In the genomic region with DNA sequence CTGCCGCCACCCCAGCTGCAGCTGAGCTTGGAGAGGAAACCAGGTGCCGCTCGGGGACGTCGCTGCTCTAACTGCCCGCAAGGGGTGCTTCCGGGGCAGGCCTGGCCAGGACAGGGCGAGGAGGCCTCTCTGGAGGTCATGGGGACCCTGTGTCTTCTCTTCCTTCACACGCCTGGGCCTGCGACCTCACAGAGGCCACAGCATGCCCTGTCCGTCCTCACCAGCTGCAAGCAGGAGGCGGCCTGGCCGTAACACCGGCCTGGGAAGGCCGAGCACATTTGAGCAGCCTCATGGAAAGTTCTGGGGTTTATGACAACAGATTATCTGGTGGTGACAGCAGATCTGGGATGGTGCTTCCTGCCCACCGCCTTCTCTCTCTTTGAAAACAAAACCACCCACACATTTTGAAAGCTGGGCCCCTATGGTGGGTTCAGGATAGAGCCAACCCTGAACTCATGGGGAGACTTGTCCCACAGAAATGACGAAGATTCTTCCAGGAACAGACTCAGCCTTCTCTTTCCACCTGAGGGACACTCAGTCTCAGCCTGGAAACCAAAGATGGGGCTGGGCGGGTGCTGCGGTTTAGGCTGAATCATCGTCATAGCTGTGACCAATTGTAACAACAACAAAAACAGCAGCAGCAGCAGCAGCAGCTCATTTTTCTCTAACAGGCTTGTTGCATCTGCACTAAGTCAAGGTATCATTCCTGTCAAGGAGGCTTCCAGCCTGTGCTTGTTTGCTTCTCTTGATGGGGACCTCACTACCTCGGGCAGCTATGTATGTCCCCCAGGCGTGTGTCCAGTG, we compare ENCODE assay signal across 8 cellular contexts.
DNase-seq lines count a peak whose midpoint lies in the region; ATAC-seq and TF ChIP-seq lines count a peak whose summit lies in the region.

No MANE protein-coding gene starts in this region.

- peaks cover 4 to 10% of the 10 kb centered on the region in 2 experiments; a peak in 3 of 4 replicates for H3K4me1 ChIP-seq in HCT116 (ENCODE audit: control insufficient read depth in 1 of 2, insufficient read depth in 2 of 2, low read length in 2 of 2)

- intact Hi-C loops in HCT116 (cut with micrococcal nuclease), result no loop called here

- no peaks in the 10 kb centered on the region for H3K27me3 ChIP-seq in HCT116 (ENCODE audit: insufficient read depth, low read length)

- no peak overlapping the region for H3K27ac ChIP-seq in HCT116 (ENCODE audit: low read depth, low read length)

- TF ChIP-seq CTCF in HCT116 (IDR thresholded peaks at IDR 0.05 in 2 of 3, conservative IDR thresholded peaks at IDR 0.05 in 1 of 3; ENCODE audit: borderline replicate concordance in 1 of 3, insufficient read depth in 1 of 3, low read depth in 2 of 3, low read length in 2 of 3) (peak in 1 of 3 experiments; percentile 27; a peak in 2 of 6 replicates), WTC11 (IDR thresholded peaks at IDR 0.05) (no peak), cardiac fibroblast (IDR thresholded peaks at IDR 0.05; ENCODE audit: low read depth, low read length) (no peak)

- ATAC-seq in HCT116, result peak; percentile 57
- ATAC-seq in WTC11, result no peak
- ATAC-seq in GM21528 (IDR thresholded peaks at IDR 0.05; ENCODE audit: low FRiP score, unreplicated experiment), result no peak
- ATAC-seq in GM18870 (IDR thresholded peaks at IDR 0.05; ENCODE audit: unreplicated experiment), result no peak

- H3K27me3 Mint-ChIP-seq in WTC11 (ENCODE audit: low read depth), result no peaks in the 10 kb centered on the region

- H3K4me2 ChIP-seq in HCT116 (ENCODE audit: low read length), result peak overlapping the region; percentile 29

- TF ChIP-seq RAD21 in HCT116 (IDR thresholded peaks at IDR 0.05; ENCODE audit: low read depth), result no peak; the same call in 1 of the 2 replicates

- H3K27ac Mint-ChIP-seq in WTC11, result peak overlapping the region; percentile 76; the same call in 1 of the 2 replicates

- POLR2A ChIA-PET in HCT116 (lab: Charles Lee) (no interaction called here), WTC11 (lab: Charles Lee) (no interaction called here)

- no peak overlapping the region for H3K9ac ChIP-seq in HCT116 (ENCODE audit: low read length)

- H2AFZ ChIP-seq in HCT116 (ENCODE audit: low read depth, low read length, poor library complexity, severe bottlenecking), result no peak overlapping the region

- H3K79me2 ChIP-seq in HCT116 (ENCODE audit: insufficient read depth, low read length), result no peaks in the 10 kb centered on the region

- RAD21 ChIA-PET in HCT116 (lab: Charles Lee; ENCODE audit: low non-redundant PET in 1 of 2, low total read pairs in 2 of 2, uncharacterized antibody in 2 of 2, unreplicated experiment in 2 of 2), result no interaction called here

- no peaks in the 10 kb centered on the region for H3K9me3 ChIP-seq in HCT116 (ENCODE audit: control insufficient read depth in 1 of 2, insufficient read depth in 1 of 2, low read depth in 1 of 2, low read length in 2 of 2)

- no peaks in the 10 kb centered on the region for H4K20me1 ChIP-seq in HCT116 (ENCODE audit: insufficient read depth)

- H3K4me1 Mint-ChIP-seq in WTC11, result peaks cover 17% of the 10 kb centered on the region

- H3K36me3 Mint-ChIP-seq in WTC11, result no peaks in the 10 kb centered on the region

- no peak overlapping the region for H3K4me3 ChIP-seq in HCT116 (replicated peaks in 1 of 2; ENCODE audit: low read depth in 1 of 2, low read length in 2 of 2)
- no peak overlapping the region for H3K4me3 ChIP-seq in cardiac fibroblast (replicated peaks in 1 of 2; ENCODE audit: low read depth in 2 of 2, low read length in 2 of 2)

- no peak overlapping the region for H3K4me3 Mint-ChIP-seq in WTC11

- CTCF ChIA-PET in HCT116 (lab: Charles Lee) (interaction anchor here (1.4 to 1.6 kb wide), 2 partner anchors 396 to 413 kb away, joined by 3 read pairs; no protein-coding TSS in a partner anchor), WTC11 (lab: Charles Lee) (interaction anchor here (0.5 to 1.7 kb wide), 14 partner anchors 10 to 397 kb away, joined by 3 to 6 read pairs (median 4); no protein-coding TSS in a partner anchor)

- no peak for TF ChIP-seq POLR2A in HCT116 (IDR thresholded peaks at IDR 0.05; ENCODE audit: borderline replicate concordance, extremely low read depth, insufficient read depth, insufficient read length)

- no peaks in the 10 kb centered on the region for H3K9me2 ChIP-seq in HCT116 (ENCODE audit: insufficient read depth)

- no peaks in the 10 kb centered on the region for H3K9me3 Mint-ChIP-seq in WTC11

- no TSS peak for BruUV-seq in HCT116 (replicated peaks; lab: Mats Ljungman, UMichigan)

- no peaks in the 10 kb centered on the region for H3K36me3 ChIP-seq in HCT116 (ENCODE audit: control insufficient read depth in 1 of 2, insufficient read depth in 2 of 2, low read length in 2 of 2)

- DNase-seq in HCT116 (ENCODE audit: low read depth, low spot score) (peak; percentile 33), WTC11 (ENCODE audit: low spot score) (no peak), cardiac fibroblast (ENCODE audit: low read depth in 2 of 2) (peak; percentile 48 to 77), putamen (ENCODE audit: low spot score) (no peak), NCI-H128 (lab: John Stamatoyannopoulos, UW; ENCODE audit: unreplicated experiment) (no peak)
- DNase-seq in stimulated activated CD4-positive, alpha-beta T cell treated with anti-CD3 and anti-CD28 coated beads, Interleukin-15, amount 100 ng/mL, for 24 hours, result peak; percentile 68

TF ChIP-seq in HCT116, 20 proteins besides CTCF, POLR2A, EP300 and RAD21:
- TF ChIP-seq JUND (IDR thresholded peaks at IDR 0.05) (0 out of 2 replicates have a peak, but pooled peaks have one; percentile 32), POLR2AphosphoS5 (IDR thresholded peaks at IDR 0.05; ENCODE audit: low read depth, low read length) (no peak)
- TF ChIP-seq, protein P1, sequence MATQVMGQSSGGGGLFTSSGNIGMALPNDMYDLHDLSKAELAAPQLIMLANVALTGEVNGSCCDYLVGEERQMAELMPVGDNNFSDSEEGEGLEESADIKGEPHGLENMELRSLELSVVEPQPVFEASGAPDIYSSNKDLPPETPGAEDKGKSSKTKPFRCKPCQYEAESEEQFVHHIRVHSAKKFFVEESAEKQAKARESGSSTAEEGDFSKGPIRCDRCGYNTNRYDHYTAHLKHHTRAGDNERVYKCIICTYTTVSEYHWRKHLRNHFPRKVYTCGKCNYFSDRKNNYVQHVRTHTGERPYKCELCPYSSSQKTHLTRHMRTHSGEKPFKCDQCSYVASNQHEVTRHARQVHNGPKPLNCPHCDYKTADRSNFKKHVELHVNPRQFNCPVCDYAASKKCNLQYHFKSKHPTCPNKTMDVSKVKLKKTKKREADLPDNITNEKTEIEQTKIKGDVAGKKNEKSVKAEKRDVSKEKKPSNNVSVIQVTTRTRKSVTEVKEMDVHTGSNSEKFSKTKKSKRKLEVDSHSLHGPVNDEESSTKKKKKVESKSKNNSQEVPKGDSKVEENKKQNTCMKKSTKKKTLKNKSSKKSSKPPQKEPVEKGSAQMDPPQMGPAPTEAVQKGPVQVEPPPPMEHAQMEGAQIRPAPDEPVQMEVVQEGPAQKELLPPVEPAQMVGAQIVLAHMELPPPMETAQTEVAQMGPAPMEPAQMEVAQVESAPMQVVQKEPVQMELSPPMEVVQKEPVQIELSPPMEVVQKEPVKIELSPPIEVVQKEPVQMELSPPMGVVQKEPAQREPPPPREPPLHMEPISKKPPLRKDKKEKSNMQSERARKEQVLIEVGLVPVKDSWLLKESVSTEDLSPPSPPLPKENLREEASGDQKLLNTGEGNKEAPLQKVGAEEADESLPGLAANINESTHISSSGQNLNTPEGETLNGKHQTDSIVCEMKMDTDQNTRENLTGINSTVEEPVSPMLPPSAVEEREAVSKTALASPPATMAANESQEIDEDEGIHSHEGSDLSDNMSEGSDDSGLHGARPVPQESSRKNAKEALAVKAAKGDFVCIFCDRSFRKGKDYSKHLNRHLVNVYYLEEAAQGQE (IDR thresholded peaks at IDR 0.05; ENCODE audit: low read depth), result no peak

TF ChIP-seq in WTC11, 78 proteins besides CTCF, POLR2A, EP300 and RAD21:
- TF ChIP-seq GTF2I (CRISPR knock-in tag; conservative IDR thresholded peaks at IDR 0.05) (peak; percentile 91), NFE2L1 (CRISPR knock-in tag; IDR thresholded peaks at IDR 0.05) (no peak), TCF7 (CRISPR knock-in tag; IDR thresholded peaks at IDR 0.05; ENCODE audit: low read depth) (no peak), CBFB (CRISPR knock-in tag; IDR thresholded peaks at IDR 0.05; ENCODE audit: low read depth) (no peak), ZNF121 (CRISPR knock-in tag; IDR thresholded peaks at IDR 0.05) (no peak), GABPB1 (CRISPR knock-in tag; IDR thresholded peaks at IDR 0.05) (no peak), ZNF423 (CRISPR knock-in tag; IDR thresholded peaks at IDR 0.05) (no peak)
- TF ChIP-seq, protein P2, sequence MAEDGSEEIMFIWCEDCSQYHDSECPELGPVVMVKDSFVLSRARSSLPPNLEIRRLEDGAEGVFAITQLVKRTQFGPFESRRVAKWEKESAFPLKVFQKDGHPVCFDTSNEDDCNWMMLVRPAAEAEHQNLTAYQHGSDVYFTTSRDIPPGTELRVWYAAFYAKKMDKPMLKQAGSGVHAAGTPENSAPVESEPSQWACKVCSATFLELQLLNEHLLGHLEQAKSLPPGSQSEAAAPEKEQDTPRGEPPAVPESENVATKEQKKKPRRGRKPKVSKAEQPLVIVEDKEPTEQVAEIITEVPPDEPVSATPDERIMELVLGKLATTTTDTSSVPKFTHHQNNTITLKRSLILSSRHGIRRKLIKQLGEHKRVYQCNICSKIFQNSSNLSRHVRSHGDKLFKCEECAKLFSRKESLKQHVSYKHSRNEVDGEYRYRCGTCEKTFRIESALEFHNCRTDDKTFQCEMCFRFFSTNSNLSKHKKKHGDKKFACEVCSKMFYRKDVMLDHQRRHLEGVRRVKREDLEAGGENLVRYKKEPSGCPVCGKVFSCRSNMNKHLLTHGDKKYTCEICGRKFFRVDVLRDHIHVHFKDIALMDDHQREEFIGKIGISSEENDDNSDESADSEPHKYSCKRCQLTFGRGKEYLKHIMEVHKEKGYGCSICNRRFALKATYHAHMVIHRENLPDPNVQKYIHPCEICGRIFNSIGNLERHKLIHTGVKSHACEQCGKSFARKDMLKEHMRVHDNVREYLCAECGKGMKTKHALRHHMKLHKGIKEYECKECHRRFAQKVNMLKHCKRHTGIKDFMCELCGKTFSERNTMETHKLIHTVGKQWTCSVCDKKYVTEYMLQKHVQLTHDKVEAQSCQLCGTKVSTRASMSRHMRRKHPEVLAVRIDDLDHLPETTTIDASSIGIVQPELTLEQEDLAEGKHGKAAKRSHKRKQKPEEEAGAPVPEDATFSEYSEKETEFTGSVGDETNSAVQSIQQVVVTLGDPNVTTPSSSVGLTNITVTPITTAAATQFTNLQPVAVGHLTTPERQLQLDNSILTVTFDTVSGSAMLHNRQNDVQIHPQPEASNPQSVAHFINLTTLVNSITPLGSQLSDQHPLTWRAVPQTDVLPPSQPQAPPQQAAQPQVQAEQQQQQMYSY (CRISPR knock-in tag; IDR thresholded peaks at IDR 0.05), result no peak

Comparison
In these comparisons a context has a peak if more than half of its experiments do, and no peak if none do; other contexts are left out.
1. DNase-seq: peak in HCT116 (single experiment), cardiac fibroblast (2 of 2) and stimulated activated CD4-positive, alpha-beta T cell treated with anti-CD3 and anti-CD28 coated beads, Interleukin-15, amount 100 ng/mL, for 24 hours (single experiment); none in WTC11 (single experiment), putamen (single experiment) and NCI-H128 (single experiment).